ENCODE assay signal across 1 cellular context in genomic region chr19:13731147-13731964, GRCh38.
TF ChIP-seq lines count a peak whose summit lies in the region.

No MANE protein-coding gene starts in this region.

TF ChIP-seq in H1, 55 proteins besides CTCF, POLR2A, EP300 and RAD21:
- TF ChIP-seq E2F6 (IDR thresholded peaks at IDR 0.05) (peak; percentile 60; the same call in 1 of the 2 replicates), TAF7 (optimal IDR thresholded peaks at IDR 0.05; ENCODE audit: borderline replicate concordance, low read depth, low read length) (peak; percentile 18), PHF8 (conservative IDR thresholded peaks at IDR 0.05; ENCODE audit: low read depth, low read length) (peak; percentile 89), RXRA (IDR thresholded peaks at IDR 0.05; ENCODE audit: insufficient read depth, low read depth, low read length) (no peak), JUND (IDR thresholded peaks at IDR 0.05; ENCODE audit: low read length) (peak; percentile 47; the same call in 1 of the 2 replicates), TAF1 (IDR thresholded peaks at IDR 0.05; ENCODE audit: low read depth, low read length) (peak; percentile 77), SAP30 (IDR thresholded peaks at IDR 0.05; ENCODE audit: insufficient read depth, insufficient replicate concordance, low read length) (no peak), GTF2F1 (IDR thresholded peaks at IDR 0.05; ENCODE audit: borderline replicate concordance, low read depth, low read length) (0 out of 2 replicates have a peak, but pooled peaks have one; percentile 34), HDAC2 (IDR thresholded peaks at IDR 0.05; ENCODE audit: borderline replicate concordance in 1 of 2, low read depth in 2 of 2, low read length in 2 of 2) (no peak), ZNF274 (IDR thresholded peaks at IDR 0.05; ENCODE audit: borderline replicate concordance, extremely low read depth, low read length) (no peak), RNF2 (IDR thresholded peaks at IDR 0.05; ENCODE audit: borderline replicate concordance, low read depth, low read length, missing control alignments, poor library complexity, severe bottlenecking) (no peak), CREB1 (IDR thresholded peaks at IDR 0.05) (no peak), SIN3A (conservative IDR thresholded peaks at IDR 0.05 in 1 of 2, IDR thresholded peaks at IDR 0.05 in 1 of 2; ENCODE audit: low read depth in 1 of 2, low read length in 2 of 2) (peak in 1 of 2 experiments; percentile 77; a peak in 2 of 4 replicates), SP1 (IDR thresholded peaks at IDR 0.05; ENCODE audit: low read depth, low read length) (no peak), MAX (IDR thresholded peaks at IDR 0.05) (peak; percentile 28), NRF1 (IDR thresholded peaks at IDR 0.05; ENCODE audit: low read depth, low read length) (peak; percentile 90), KDM4A (IDR thresholded peaks at IDR 0.05; ENCODE audit: low read depth, low read length, severe bottlenecking) (peak; percentile 39), POLR2AphosphoS5 (IDR thresholded peaks at IDR 0.05; ENCODE audit: low read depth, low read length) (peak; percentile 76), SIX5 (IDR thresholded peaks at IDR 0.05; ENCODE audit: low read depth, low read length) (no peak), ASH2L (IDR thresholded peaks at IDR 0.05; ENCODE audit: low read length) (no peak), POU5F1 (IDR thresholded peaks at IDR 0.05; ENCODE audit: low read depth, low read length) (no peak)
TF ChIP-seq in H1: peak in this region for 11.
